ENCODE assay signal across 21 cellular contexts in genomic region chr1:7432102-7432895, GRCh38.
"Had no signal": no experiment of that assay in that cellular context is flagged by ENCODE, and none has a peak within 500 bp of the region (broad histone marks: within the 10 kb centered on the region; RNA-seq: fewer than 3 reads in every experiment).

No MANE protein-coding gene starts in this region.

- H3K36me3 ChIP-seq: esophagus squamous epithelium, left ventricle myocardium inferior, ovary, right lobe of liver, suprapubic skin had no signal

- H3K27ac ChIP-seq: body of pancreas, esophagus squamous epithelium, left ventricle myocardium inferior, ovary, right lobe of liver, suprapubic skin had no signal

- H3K4me3 ChIP-seq: body of pancreas, esophagus squamous epithelium, left ventricle myocardium inferior, ovary, right lobe of liver, smooth muscle cell, suprapubic skin had no signal

- ATAC-seq: activated CD8-positive, alpha-beta T cell treated with anti-CD3 and anti-CD28 coated beads, Interleukin-2, amount 10 ng/mL, durations not matched to agents 7 days and 5 days; body of pancreas; right lobe of liver had no signal

- DNase-seq: activated CD4-positive, alpha-beta T cell treated with anti-CD3 and anti-CD28 coated beads, Interleukin-2, amount 10 ng/mL, durations not matched to agents 24 days and 14 days; activated CD4-positive, CD25-positive, alpha-beta regulatory T cell; activated CD8-positive, alpha-beta memory T cell treated with anti-CD3 and anti-CD28 coated beads, Interleukin-2, amount 50 U/mL, for 4 hours; activated CD8-positive, alpha-beta T cell treated with anti-CD3 and anti-CD28 coated beads, Interleukin-2, amount 10 ng/mL, durations not matched to agents 7 days and 5 days; activated gamma-delta T cell; activated T-cell treated with anti-CD3 and anti-CD28 coated beads, Interleukin-2, amount 50 U/mL, for 48 hours; amniotic stem cell; body of pancreas; central memory CD4-positive, alpha-beta T cell; cortex of kidney; effector CD8-positive, alpha-beta T cell; esophagus squamous epithelium; hippocampal formation; left ventricle myocardium inferior; ovary; trophoblast cell had no signal

- FAIRE-seq: endothelial cell of umbilical vein, keratinocyte had no signal

- H3K9me3 ChIP-seq: esophagus squamous epithelium, left ventricle myocardium inferior, ovary, right lobe of liver, suprapubic skin had no signal

- H3K4me2 ChIP-seq: smooth muscle cell had no signal

- H3K4me1 ChIP-seq: body of pancreas, esophagus squamous epithelium, left ventricle myocardium inferior, right lobe of liver, suprapubic skin had no signal

- H3K27me3 ChIP-seq: body of pancreas, ovary, right lobe of liver, suprapubic skin had no signal
